In the genomic region with DNA sequence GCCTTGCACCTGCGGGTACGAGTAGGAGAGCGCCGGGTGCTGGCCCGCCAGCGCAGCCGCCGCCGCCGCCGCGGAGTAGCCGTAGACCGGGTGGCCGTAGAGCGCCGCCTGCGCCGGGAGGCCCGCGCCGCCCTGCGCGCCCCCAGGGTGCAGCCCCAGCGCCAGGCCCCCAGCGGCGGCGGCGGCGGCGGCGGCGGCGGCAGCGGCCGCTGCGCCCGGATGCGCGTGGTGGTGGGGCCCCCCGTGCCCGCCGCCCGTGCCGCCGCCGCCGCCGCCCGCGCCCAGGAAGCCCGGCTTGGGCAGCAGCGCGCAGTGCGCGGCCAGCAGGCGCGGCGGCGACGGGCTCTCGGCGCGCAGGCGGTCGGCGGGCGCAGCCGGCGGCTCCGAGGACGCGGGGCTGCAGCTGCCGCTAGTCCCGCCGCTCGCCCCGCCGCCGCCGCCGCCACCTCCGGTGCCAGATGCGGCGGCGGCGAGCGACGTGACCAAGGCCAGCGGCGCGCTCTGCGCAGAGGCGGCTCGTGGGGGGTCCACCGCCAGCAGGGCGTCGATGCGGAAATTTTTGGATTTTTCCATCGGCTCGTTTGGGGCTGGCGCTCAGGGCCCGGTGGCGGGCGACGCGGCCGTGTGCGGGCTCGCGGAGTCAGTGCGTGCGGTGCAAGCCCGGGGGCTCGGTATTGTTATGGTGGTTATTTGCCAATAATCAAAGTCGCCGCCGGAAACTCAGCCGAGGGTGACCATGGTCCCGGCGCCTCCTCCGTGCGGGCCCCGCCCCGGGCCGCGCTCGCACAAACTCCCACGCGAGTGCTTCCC, we compare ENCODE assay signal across 8 cellular contexts. TPM values are rescaled to one million over a fixed set of nuclear protein-coding genes. Genes with fewer than 3 reads are reported as not detected.
DNase-seq lines count a peak whose midpoint lies in the region; ATAC-seq and TF ChIP-seq lines count a peak whose summit lies in the region.

No MANE protein-coding gene starts in this region.

- no peak overlapping the region for H3K27ac Mint-ChIP-seq in WTC11
- no peak overlapping the region for H3K27ac Mint-ChIP-seq in activated CD8-positive, alpha-beta memory T cell treated with anti-CD3 and anti-CD28 coated beads, Interleukin-2, amount 10 ng/mL, durations not matched to agents 7 days and 5 days

- H3K4me3 Mint-ChIP-seq in WTC11 = peak overlapping the region; percentile 45
- H3K4me3 Mint-ChIP-seq in activated CD8-positive, alpha-beta memory T cell treated with anti-CD3 and anti-CD28 coated beads, Interleukin-2, amount 10 ng/mL, durations not matched to agents 7 days and 5 days = no peak overlapping the region

- TF ChIP-seq CTCF in cardiac muscle cell (IDR thresholded peaks at IDR 0.05; ENCODE audit: low read depth, low read length) (no peak), WTC11 (IDR thresholded peaks at IDR 0.05) (no peak), right lobe of liver (IDR thresholded peaks at IDR 0.05) (no peak)

- no peaks in the 10 kb centered on the region for H3K36me3 Mint-ChIP-seq in WTC11
- no peaks in the 10 kb centered on the region for H3K36me3 Mint-ChIP-seq in activated CD8-positive, alpha-beta memory T cell treated with anti-CD3 and anti-CD28 coated beads, Interleukin-2, amount 10 ng/mL, durations not matched to agents 7 days and 5 days

- no peak for ATAC-seq in Right ventricle myocardium inferior
- ATAC-seq in HG02970 (IDR thresholded peaks at IDR 0.05; ENCODE audit: low FRiP score, unreplicated experiment) = peak; percentile 24
- ATAC-seq in WTC11 = no peak
- peak in 1 of 4 donors; percentile 10 for ATAC-seq in right lobe of liver
- no peak for ATAC-seq in activated CD8-positive, alpha-beta memory T cell treated with anti-CD3 and anti-CD28 coated beads, Interleukin-2, amount 10 ng/mL, durations not matched to agents 7 days and 5 days

- H3K4me1 ChIP-seq in cardiac muscle cell (ENCODE audit: low read depth) (no peaks in the 10 kb centered on the region), right lobe of liver (peaks cover 0 to 12% (median 0%) of the 10 kb centered on the region in 4 donors)

- H3K27ac ChIP-seq in cardiac muscle cell (no peak overlapping the region), right lobe of liver (no peak overlapping the region)

- CTCF ChIA-PET in WTC11 (lab: Charles Lee) = interaction anchor here (0.6 to 1.3 kb wide), 2 partner anchors 9 to 264 kb away, joined by 3 read pairs; no protein-coding TSS in a partner anchor
- CTCF ChIA-PET in activated CD8-positive, alpha-beta memory T cell treated with anti-CD3 and anti-CD28 coated beads, Interleukin-2, amount 10 ng/mL, durations not matched to agents 7 days and 5 days (lab: Charles Lee) = no interaction called here

- H3K9me3 Mint-ChIP-seq in WTC11 = no peaks in the 10 kb centered on the region
- H3K9me3 Mint-ChIP-seq in activated CD8-positive, alpha-beta memory T cell treated with anti-CD3 and anti-CD28 coated beads, Interleukin-2, amount 10 ng/mL, durations not matched to agents 7 days and 5 days (ENCODE audit: low read depth) = no peaks in the 10 kb centered on the region

- POLR2A ChIA-PET in WTC11 (lab: Charles Lee) = no interaction called here

- peak overlapping the region; percentile 48 for H3K4me3 ChIP-seq in cardiac muscle cell
- peak overlapping the region in 2 of 3 donors; percentile 9 to 49 for H3K4me3 ChIP-seq in right lobe of liver

- H3K27me3 ChIP-seq in cardiac muscle cell = peaks cover 96% of the 10 kb centered on the region
- H3K27me3 ChIP-seq in right lobe of liver = peaks cover 0 to 49% of the 10 kb centered on the region in 2 donors

- WGBS in right lobe of liver (ENCODE audit: insufficient coverage, low coverage, low lambda C conversion rate, missing lambda C conversion rate) = 0% methylated on average over 9 of the region's 130 CpGs

- peak in 1 of 2 donors; percentile 46 for DNase-seq in cardiac muscle cell (ENCODE audit: low read depth in 1 of 2, low spot score in 1 of 2)
- DNase-seq in Right ventricle myocardium inferior (ENCODE audit: missing footprints) = no peak
- no peak for DNase-seq in WTC11 (ENCODE audit: low spot score)
- no peak for DNase-seq in right lobe of liver
- DNase-seq in NCI-H226 = no peak
- DNase-seq in effector CD4-positive, alpha-beta T cell = no peak
- DNase-seq in activated CD8-positive, alpha-beta memory T cell treated with anti-CD3 and anti-CD28 coated beads, Interleukin-2, amount 10 ng/mL, durations not matched to agents 7 days and 5 days = no peak

- H3K9me3 ChIP-seq in cardiac muscle cell (ENCODE audit: low read depth) (no peaks in the 10 kb centered on the region), right lobe of liver (no peaks in the 10 kb centered on the region)

- intact Hi-C loops in Right ventricle myocardium inferior (cut with DNase I) (no loop called here), right lobe of liver (cut with DNase I) (no loop called here)

- no peak for TF ChIP-seq POLR2A in right lobe of liver (IDR thresholded peaks at IDR 0.05)

- H3K36me3 ChIP-seq in cardiac muscle cell = no peaks in the 10 kb centered on the region
- no peaks in the 10 kb centered on the region for H3K36me3 ChIP-seq in right lobe of liver

- peaks cover 46% of the 10 kb centered on the region for H3K4me1 Mint-ChIP-seq in WTC11
- H3K4me1 Mint-ChIP-seq in activated CD8-positive, alpha-beta memory T cell treated with anti-CD3 and anti-CD28 coated beads, Interleukin-2, amount 10 ng/mL, durations not matched to agents 7 days and 5 days = peaks cover 11% of the 10 kb centered on the region

- H3K27me3 Mint-ChIP-seq in WTC11 (ENCODE audit: low read depth) = peaks cover 90% of the 10 kb centered on the region
- H3K27me3 Mint-ChIP-seq in activated CD8-positive, alpha-beta memory T cell treated with anti-CD3 and anti-CD28 coated beads, Interleukin-2, amount 10 ng/mL, durations not matched to agents 7 days and 5 days = peaks cover 83% of the 10 kb centered on the region

TF ChIP-seq in WTC11, 78 proteins besides CTCF, POLR2A, EP300 and RAD21 (continues in another document):
- TF ChIP-seq NR3C1 (CRISPR knock-in tag; conservative IDR thresholded peaks at IDR 0.05; ENCODE audit: low read depth) (no peak), ETV6 (CRISPR knock-in tag; IDR thresholded peaks at IDR 0.05) (no peak), ZNF219 (CRISPR knock-in tag; IDR thresholded peaks at IDR 0.05; ENCODE audit: borderline replicate concordance) (no peak), MYBL2 (CRISPR knock-in tag; IDR thresholded peaks at IDR 0.05) (no peak)
- TF ChIP-seq, protein P1, sequence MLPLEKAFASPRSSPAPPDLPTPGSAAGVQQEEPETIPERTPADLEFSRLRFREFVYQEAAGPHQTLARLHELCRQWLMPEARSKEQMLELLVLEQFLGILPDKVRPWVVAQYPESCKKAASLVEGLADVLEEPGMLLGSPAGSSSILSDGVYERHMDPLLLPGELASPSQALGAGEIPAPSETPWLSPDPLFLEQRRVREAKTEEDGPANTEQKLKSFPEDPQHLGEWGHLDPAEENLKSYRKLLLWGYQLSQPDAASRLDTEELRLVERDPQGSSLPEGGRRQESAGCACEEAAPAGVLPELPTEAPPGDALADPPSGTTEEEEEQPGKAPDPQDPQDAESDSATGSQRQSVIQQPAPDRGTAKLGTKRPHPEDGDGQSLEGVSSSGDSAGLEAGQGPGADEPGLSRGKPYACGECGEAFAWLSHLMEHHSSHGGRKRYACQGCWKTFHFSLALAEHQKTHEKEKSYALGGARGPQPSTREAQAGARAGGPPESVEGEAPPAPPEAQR (CRISPR knock-in tag; IDR thresholded peaks at IDR 0.05) = no peak
- TF ChIP-seq, protein P2, sequence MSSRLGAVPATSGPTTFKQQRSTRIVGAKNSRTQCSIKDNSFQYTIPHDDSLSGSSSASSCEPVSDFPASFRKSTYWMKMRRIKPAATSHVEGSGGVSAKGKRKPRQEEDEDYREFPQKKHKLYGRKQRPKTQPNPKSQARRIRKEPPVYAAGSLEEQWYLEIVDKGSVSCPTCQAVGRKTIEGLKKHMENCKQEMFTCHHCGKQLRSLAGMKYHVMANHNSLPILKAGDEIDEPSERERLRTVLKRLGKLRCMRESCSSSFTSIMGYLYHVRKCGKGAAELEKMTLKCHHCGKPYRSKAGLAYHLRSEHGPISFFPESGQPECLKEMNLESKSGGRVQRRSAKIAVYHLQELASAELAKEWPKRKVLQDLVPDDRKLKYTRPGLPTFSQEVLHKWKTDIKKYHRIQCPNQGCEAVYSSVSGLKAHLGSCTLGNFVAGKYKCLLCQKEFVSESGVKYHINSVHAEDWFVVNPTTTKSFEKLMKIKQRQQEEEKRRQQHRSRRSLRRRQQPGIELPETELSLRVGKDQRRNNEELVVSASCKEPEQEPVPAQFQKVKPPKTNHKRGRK (CRISPR knock-in tag; IDR thresholded peaks at IDR 0.05; ENCODE audit: borderline replicate concordance) = no peak

RNA-seq across cellular contexts. Expression of a gene that starts 0.5 kb away (rescaled TPM):
- total RNA-seq in cardiac muscle cell (0.56 and 0.77 TPM in 2 replicates), Right ventricle myocardium inferior (not detected), WTC11 (2021) (0.32 to 0.46 TPM (median 0.34 TPM) in 3 replicates), right lobe of liver (not detected)
- 0.31 and 0.35 TPM in 2 replicates for polyA plus RNA-seq in cardiac muscle cell
- total RNA-seq in activated CD8-positive, alpha-beta memory T cell treated with anti-CD3 and anti-CD28 coated beads, Interleukin-2, amount 10 ng/mL, durations not matched to agents 7 days and 5 days = not detected
